Comparison of ENCODE assay signal across 20 cellular contexts in genomic region chr5:76257225-76257833, GRCh38.
"Had no signal": no experiment of that assay in that cellular context is flagged by ENCODE, and none has a peak within 500 bp of the region (broad histone marks: within the 10 kb centered on the region; RNA-seq: fewer than 3 reads in every experiment).

No MANE protein-coding gene starts in this region.

- H3K9me3 Mint-ChIP-seq: memory B cell; stimulated activated naive CD8-positive, alpha-beta T cell treated with anti-CD3 and anti-CD28 coated beads, Interleukin-15, Interleukin-2, amounts not matched to agents 100 ng/mL and 50 ng/mL, for 24 hours had no signal

- DNase-seq: activated CD4-positive, alpha-beta T cell treated with anti-CD3 and anti-CD28 coated beads for 36 hours; activated CD4-positive, alpha-beta T cell treated with anti-CD3 and anti-CD28 coated beads, Interleukin-2, amount 50 U/mL, for 48 hours; activated gamma-delta T cell; activated T-cell treated with anti-CD3 and anti-CD28 coated beads, Interleukin-2, amount 50 U/mL, for 48 hours; amniotic stem cell; dermis blood vessel endothelial cell; effector memory CD4-positive, alpha-beta T cell; immature natural killer cell; kidney glomerular epithelial cell; left ventricle myocardium superior; nucleus accumbens; posterior cingulate gyrus; stimulated activated CD8-positive, alpha-beta memory T cell treated with anti-CD3 and anti-CD28 coated beads, Interleukin-4, amount 100 ng/mL, for 48 hours; SW 1271; transverse colon had no signal

- H3K27ac Mint-ChIP-seq: activated CD4-positive, alpha-beta T cell treated with anti-CD3 and anti-CD28 coated beads for 36 hours; activated naive CD4-positive, alpha-beta T cell treated with anti-CD3 and anti-CD28 coated beads, Interleukin-2, amount 50 U/mL, for 72 hours; memory B cell; nephron; stimulated activated naive CD8-positive, alpha-beta T cell treated with anti-CD3 and anti-CD28 coated beads, Interleukin-15, Interleukin-2, amounts not matched to agents 100 ng/mL and 50 ng/mL, for 24 hours had no signal

- H3K4me3 Mint-ChIP-seq: activated CD4-positive, alpha-beta T cell treated with anti-CD3 and anti-CD28 coated beads for 36 hours; memory B cell; nephron; stimulated activated naive CD8-positive, alpha-beta T cell treated with anti-CD3 and anti-CD28 coated beads, Interleukin-15, Interleukin-2, amounts not matched to agents 100 ng/mL and 50 ng/mL, for 24 hours had no signal

- H3K27me3 ChIP-seq: suprapubic skin, transverse colon had no signal

- H3K4me1 Mint-ChIP-seq: memory B cell, nephron had no signal

- H3K36me3 ChIP-seq: suprapubic skin, transverse colon had no signal

- H3K36me3 Mint-ChIP-seq: memory B cell had no signal

- ATAC-seq: left ventricle myocardium superior had no signal

- H3K27ac ChIP-seq: suprapubic skin, transverse colon had no signal

- H3K9me3 ChIP-seq: suprapubic skin, transverse colon had no signal

- H3K4me3 ChIP-seq: suprapubic skin, transverse colon had no signal
